In the genomic region with DNA sequence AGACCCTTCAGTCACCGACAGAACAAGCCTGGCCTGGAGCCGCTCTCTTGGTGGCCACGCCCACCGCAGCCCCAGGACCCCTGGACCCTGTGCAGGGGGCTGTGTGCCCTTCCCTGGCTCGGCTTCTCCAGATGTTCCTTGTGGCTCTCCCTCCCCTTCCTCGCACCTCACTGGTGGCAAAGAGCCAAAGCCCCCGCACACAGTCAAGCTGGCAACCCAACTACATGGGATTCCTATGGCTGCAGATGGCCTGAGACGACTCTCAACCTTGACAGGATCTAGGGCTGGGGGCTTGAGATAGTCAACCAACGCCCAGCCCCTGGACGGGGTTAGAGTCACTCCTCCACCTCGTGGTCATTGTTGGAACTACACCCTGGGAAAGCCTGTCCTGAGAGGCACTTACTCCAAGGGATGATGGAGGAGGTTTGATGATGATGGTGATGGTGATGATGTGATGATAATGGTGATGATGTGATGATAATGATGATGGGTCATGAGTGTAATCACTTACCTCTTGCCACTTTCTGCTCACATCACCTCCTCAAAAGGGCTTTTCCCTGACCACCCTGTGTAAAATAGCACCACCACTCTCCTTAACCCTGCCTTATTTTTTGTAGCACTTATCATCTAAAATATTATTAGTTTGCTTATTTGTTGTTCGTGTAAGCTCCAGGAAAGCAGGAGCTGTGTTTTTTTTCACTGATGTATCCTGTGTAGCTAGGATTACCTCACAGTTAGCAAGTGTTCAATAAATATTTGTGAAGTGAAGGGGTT, we compare ENCODE assay signal across 8 cellular contexts.
DNase-seq lines count a peak whose midpoint lies in the region; ATAC-seq, FAIRE-seq and TF ChIP-seq lines count a peak whose summit lies in the region.

No MANE protein-coding gene starts in this region.

- TF ChIP-seq CTCF in HEK293 (tag by site-specific recombination; IDR thresholded peaks at IDR 0.05) = peak; percentile 71
- peak; percentile 98 for TF ChIP-seq CTCF in OCI-LY3 (IDR thresholded peaks at IDR 0.05; ENCODE audit: low read depth, low read length)
- peak; percentile 89 to 95 (median 92) for TF ChIP-seq CTCF in pancreas (IDR thresholded peaks at IDR 0.05)

- WGBS in pancreas, 2 donors = 9 to 18% methylated on average over 12 of the region's 12 CpGs

- no peaks in the 10 kb centered on the region for H3K79me2 ChIP-seq in OCI-LY3 (ENCODE audit: low read length)

- H3K9me3 ChIP-seq in CD4-positive, CD25-positive, alpha-beta regulatory T cell (ENCODE audit: control insufficient read depth in 2 of 2, low read length in 2 of 2) = no peaks in the 10 kb centered on the region
- H3K9me3 ChIP-seq in HEK293 (ENCODE audit: control insufficient read depth, insufficient read depth, low read depth, low read length) (no peaks in the 10 kb centered on the region), OCI-LY3 (ENCODE audit: insufficient read depth, low read length) (peaks cover 6% of the 10 kb centered on the region; the same call in 1 of the 2 replicates), pancreas (no peaks in the 10 kb centered on the region)

- H3K27me3 ChIP-seq in CD4-positive, CD25-positive, alpha-beta regulatory T cell (ENCODE audit: control insufficient read depth, insufficient read depth, low read length) = no peaks in the 10 kb centered on the region
- no peaks in the 10 kb centered on the region for H3K27me3 ChIP-seq in OCI-LY3 (ENCODE audit: low read depth, low read length)
- no peaks in the 10 kb centered on the region for H3K27me3 ChIP-seq in pancreas

- H3K36me3 ChIP-seq in CD4-positive, CD25-positive, alpha-beta regulatory T cell (ENCODE audit: control insufficient read depth, insufficient read depth, low read length) = no peaks in the 10 kb centered on the region
- H3K36me3 ChIP-seq in HEK293 (ENCODE audit: control insufficient read depth in 2 of 2, insufficient read depth in 1 of 2, low read length in 2 of 2) (no peaks in the 10 kb centered on the region), OCI-LY3 (replicated peaks; ENCODE audit: low read depth, low read length) (peaks cover 7% of the 10 kb centered on the region), pancreas (no peaks in the 10 kb centered on the region)

- ATAC-seq in CD4-positive, CD25-positive, alpha-beta regulatory T cell (ENCODE audit: low read depth in 2 of 2) = no peak
- ATAC-seq in activated T-helper 17 cell treated with anti-CD3 and anti-CD28 coated beads, Interleukin-2, amount 50 U/mL, for 72 hours (replicated peaks) = peak; percentile 54
- ATAC-seq in pancreas (peak; percentile 84 to 96 (median 92)), GM18909 (IDR thresholded peaks at IDR 0.05; ENCODE audit: poor library complexity, unreplicated experiment) (no peak)

- peak in 2 of 3 donors; percentile 6 to 41 for DNase-seq in CD4-positive, CD25-positive, alpha-beta regulatory T cell
- peak; percentile 18 to 59 for DNase-seq in frontal cortex (ENCODE audit: low spot score in 2 of 2)
- DNase-seq in pancreas = peak; percentile 40 to 84 (median 69)
- DNase-seq in mesenteric fat pad (ENCODE audit: low spot score) = no peak

- no peaks in the 10 kb centered on the region for H4K20me1 ChIP-seq in OCI-LY3 (ENCODE audit: insufficient read depth, low read length)

- H3K27ac Mint-ChIP-seq in CD4-positive, CD25-positive, alpha-beta regulatory T cell = no peak overlapping the region
- no peak overlapping the region for H3K27ac Mint-ChIP-seq in activated T-helper 17 cell treated with anti-CD3 and anti-CD28 coated beads, Interleukin-2, amount 50 U/mL, for 72 hours

- no peaks in the 10 kb centered on the region for H3K4me1 Mint-ChIP-seq in CD4-positive, CD25-positive, alpha-beta regulatory T cell
- H3K4me1 Mint-ChIP-seq in activated T-helper 17 cell treated with anti-CD3 and anti-CD28 coated beads, Interleukin-2, amount 50 U/mL, for 72 hours = peaks cover 3% of the 10 kb centered on the region

- H3K9me3 Mint-ChIP-seq in CD4-positive, CD25-positive, alpha-beta regulatory T cell = peaks cover 0 to 4% (median 0%) of the 10 kb centered on the region in 7 donors
- H3K9me3 Mint-ChIP-seq in activated T-helper 17 cell treated with anti-CD3 and anti-CD28 coated beads, Interleukin-2, amount 50 U/mL, for 72 hours = peaks cover 5% of the 10 kb centered on the region

- peak overlapping the region; percentile 85 for H2AFZ ChIP-seq in OCI-LY3 (ENCODE audit: low read depth, low read length)

- CTCF ChIA-PET in HEK293 (lab: Yijun Ruan, JAX) = interaction anchor here (0.6 to 3.9 kb wide), 28 partner anchors 9 to 947 kb away, joined by 3 to 28 read pairs (median 3); no protein-coding TSS in a partner anchor

- H3K4me1 ChIP-seq in CD4-positive, CD25-positive, alpha-beta regulatory T cell (ENCODE audit: control insufficient read depth, insufficient read depth, low read length, poor library complexity, severe bottlenecking) = no peaks in the 10 kb centered on the region
- H3K4me1 ChIP-seq in HEK293 (ENCODE audit: control insufficient read depth, insufficient read depth, low read length) (no peaks in the 10 kb centered on the region), OCI-LY3 (ENCODE audit: low read length) (peaks cover 25% of the 10 kb centered on the region), pancreas (no peaks in the 10 kb centered on the region)

- POLR2A ChIA-PET in HEK293 (lab: Yijun Ruan, JAX) = no interaction called here

- H3K27ac ChIP-seq in CD4-positive, CD25-positive, alpha-beta regulatory T cell (ENCODE audit: insufficient read depth, low read length, poor library complexity, severe bottlenecking) = no peak overlapping the region
- H3K27ac ChIP-seq in HEK293 (ENCODE audit: extremely low read depth, low read depth, low read length) (no peak overlapping the region), OCI-LY3 (ENCODE audit: low read length) (peak overlapping the region; percentile 35; the same call in 1 of the 2 replicates), pancreas (no peak overlapping the region)

- H3K4me3 Mint-ChIP-seq in CD4-positive, CD25-positive, alpha-beta regulatory T cell = no peak overlapping the region
- no peak overlapping the region for H3K4me3 Mint-ChIP-seq in activated T-helper 17 cell treated with anti-CD3 and anti-CD28 coated beads, Interleukin-2, amount 50 U/mL, for 72 hours

- peak overlapping the region; percentile 90 for H3K4me2 ChIP-seq in OCI-LY3 (ENCODE audit: low read length)

- H3K36me3 Mint-ChIP-seq in CD4-positive, CD25-positive, alpha-beta regulatory T cell = no peaks in the 10 kb centered on the region
- no peaks in the 10 kb centered on the region for H3K36me3 Mint-ChIP-seq in activated T-helper 17 cell treated with anti-CD3 and anti-CD28 coated beads, Interleukin-2, amount 50 U/mL, for 72 hours (ENCODE audit: low read depth)

- FAIRE-seq in frontal cortex (lab: Jason Lieb, UNC) = no peak
- no peak for FAIRE-seq in pancreas (lab: Jason Lieb, UNC)

- intact Hi-C loops in pancreas (cut with DNase I) = loop anchor here in 2 of 3 donors (5.0 to 10.0 kb wide), 2 partner anchors 324 to 326 kb away; no protein-coding TSS in a partner anchor

- H3K4me3 ChIP-seq in CD4-positive, CD25-positive, alpha-beta regulatory T cell (ENCODE audit: low read depth, low read length) = no peak overlapping the region
- H3K4me3 ChIP-seq in HEK293 (ENCODE audit: low read depth, low read length) (no peak overlapping the region), OCI-LY3 (ENCODE audit: low read length) (peak overlapping the region; percentile 67), pancreas (no peak overlapping the region)

- H3K9ac ChIP-seq in OCI-LY3 (ENCODE audit: low read length) = peak overlapping the region; percentile 72

- H3K27me3 Mint-ChIP-seq in CD4-positive, CD25-positive, alpha-beta regulatory T cell = peaks cover 38% of the 10 kb centered on the region
- peaks cover 41% of the 10 kb centered on the region for H3K27me3 Mint-ChIP-seq in activated T-helper 17 cell treated with anti-CD3 and anti-CD28 coated beads, Interleukin-2, amount 50 U/mL, for 72 hours

TF ChIP-seq in HEK293, 187 proteins besides CTCF, POLR2A, EP300 and RAD21:
- no peak for TF ChIP-seq ZNF677 (tag by site-specific recombination; IDR thresholded peaks at IDR 0.05)
- peak; percentile 60; the same call in 1 of the 2 replicates for TF ChIP-seq ZBTB48 (tag by site-specific recombination; IDR thresholded peaks at IDR 0.05)
- peak; percentile 84 for TF ChIP-seq ZNF513 (tag by site-specific recombination; IDR thresholded peaks at IDR 0.05)
- peak; percentile 62 for TF ChIP-seq ZNF654 (tag by site-specific recombination; IDR thresholded peaks at IDR 0.05; ENCODE audit: low read depth)

Comparison
In these comparisons a context has a peak if more than half of its experiments do, and no peak if none do; other contexts are left out.
1. ATAC-seq: peak in activated T-helper 17 cell treated with anti-CD3 and anti-CD28 coated beads, Interleukin-2, amount 50 U/mL, for 72 hours (single experiment) and pancreas (4 of 4); none in CD4-positive, CD25-positive, alpha-beta regulatory T cell (0 of 2) and GM18909 (single experiment).
2. Peak in every context shown above with its lines, with median percentiles within 50 percentile points of each other: CTCF ChIP-seq.